Comparison of ENCODE assay signal across 7 cellular contexts in the genomic region with DNA sequence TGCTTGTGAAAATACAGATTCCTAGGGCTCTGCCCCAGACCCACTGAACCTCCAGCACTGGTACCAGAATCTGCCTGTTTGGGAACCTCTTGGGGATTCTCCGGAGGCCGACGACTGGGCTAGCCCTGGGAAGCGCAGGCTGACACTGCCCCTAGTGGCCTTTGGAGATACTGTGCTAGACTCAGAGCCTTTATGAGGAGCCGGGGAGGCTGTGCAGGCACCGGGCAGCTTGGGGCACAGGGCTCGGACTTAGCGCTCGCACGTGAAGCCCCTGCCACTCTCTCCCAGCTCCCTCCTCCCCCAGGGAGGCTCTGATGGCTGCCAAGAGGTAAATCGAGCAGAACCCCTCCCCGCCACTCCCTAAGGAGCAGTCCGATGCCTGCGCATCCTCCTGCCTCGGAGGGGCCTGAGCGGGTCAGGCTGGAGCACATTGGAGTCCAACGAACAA.
A peak's percentile ranks its signal among the peaks of the same experiment; 100 is the strongest.
DNase-seq lines count a peak whose midpoint lies in the region; ATAC-seq and TF ChIP-seq lines count a peak whose summit lies in the region.

No MANE protein-coding gene starts in this region.

- H3K4me3 ChIP-seq in HL-60 (replicated peaks; ENCODE audit: insufficient read depth, low read length): no peak overlapping the region
- no peak overlapping the region for H3K4me3 ChIP-seq in Panc1 (ENCODE audit: low read depth in 2 of 2, low read length in 2 of 2)

- no peaks in the 10 kb centered on the region for H3K36me3 Mint-ChIP-seq in chondrocyte (ENCODE audit: low read depth)
- H3K36me3 Mint-ChIP-seq in stimulated activated naive B cell treated with anti-CD40 and anti-IgM and Interleukin-4, amounts not matched to agents 10 μg/mL and 1 μg/mL and 100 μg/mL, for 72 hours: no peaks in the 10 kb centered on the region

- peaks cover 2% of the 10 kb centered on the region for H3K27me3 ChIP-seq in HL-60 (ENCODE audit: insufficient read depth, poor library complexity, severe bottlenecking)
- H3K27me3 ChIP-seq in Panc1 (ENCODE audit: control insufficient read depth, insufficient read depth, low read length): no peaks in the 10 kb centered on the region

- H3K27ac Mint-ChIP-seq in chondrocyte (ENCODE audit: unreplicated experiment): no peak overlapping the region
- no peak overlapping the region for H3K27ac Mint-ChIP-seq in stimulated activated naive B cell treated with anti-CD40 and anti-IgM and Interleukin-4, amounts not matched to agents 10 μg/mL and 1 μg/mL and 100 μg/mL, for 72 hours

- H3K4me1 Mint-ChIP-seq in chondrocyte (ENCODE audit: low read depth): peaks cover 24% of the 10 kb centered on the region
- no peaks in the 10 kb centered on the region for H3K4me1 Mint-ChIP-seq in stimulated activated naive B cell treated with anti-CD40 and anti-IgM and Interleukin-4, amounts not matched to agents 10 μg/mL and 1 μg/mL and 100 μg/mL, for 72 hours

- DNase-seq in EL (peak; percentile 40), HL-60 (ENCODE audit: low read depth in 1 of 2, low spot score in 1 of 2) (peak; percentile 6 to 47), Panc1 (ENCODE audit: low read depth, low spot score) (peak; percentile 12), chondrocyte (ENCODE audit: low spot score) (no peak), kidney glomerular epithelial cell (lab: John Stamatoyannopoulos, UW) (peak; percentile 23)
- DNase-seq in stimulated activated naive B cell treated with anti-CD40 and anti-IgM and Interleukin-4, amounts not matched to agents 10 μg/mL and 1 μg/mL and 100 μg/mL, for 72 hours: peak; percentile 11

- no peaks in the 10 kb centered on the region for H3K4me1 ChIP-seq in Panc1 (ENCODE audit: control insufficient read depth, insufficient read depth, low read length)

- POLR2A ChIA-PET in Panc1 (lab: Charles Lee): no interaction called here

- H3K27ac ChIP-seq in HL-60 (replicated peaks): no peak overlapping the region
- no peak overlapping the region for H3K27ac ChIP-seq in Panc1 (ENCODE audit: low read length)

- TF ChIP-seq CTCF in HL-60 (IDR thresholded peaks at IDR 0.05; ENCODE audit: insufficient read depth, low read length): peak; percentile 64
- peak; percentile 91 for TF ChIP-seq CTCF in Panc1 (IDR thresholded peaks at IDR 0.05)
- TF ChIP-seq CTCF in chondrocyte (IDR thresholded peaks at IDR 0.05): peak; percentile 87

- no peak overlapping the region for H3K4me3 Mint-ChIP-seq in chondrocyte (ENCODE audit: unreplicated experiment)
- H3K4me3 Mint-ChIP-seq in stimulated activated naive B cell treated with anti-CD40 and anti-IgM and Interleukin-4, amounts not matched to agents 10 μg/mL and 1 μg/mL and 100 μg/mL, for 72 hours: no peak overlapping the region

- intact Hi-C loops in Panc1 (cut with micrococcal nuclease; ENCODE audit: unreplicated experiment): loop anchor here (5.0 to 10.0 kb wide), 3 partner anchors 413 to 733 kb away; no protein-coding TSS in a partner anchor

- ATAC-seq in GM19455 (IDR thresholded peaks at IDR 0.05; ENCODE audit: unreplicated experiment) (peak; percentile 94), Panc1 (peak; percentile 98)
- peak; percentile 81 to 90 for ATAC-seq in stimulated activated naive B cell treated with anti-CD40 and anti-IgM and Interleukin-4, amounts not matched to agents 10 μg/mL and 1 μg/mL and 100 μg/mL, for 72 hours (replicated peaks)

- H3K36me3 ChIP-seq in Panc1 (ENCODE audit: control insufficient read depth, insufficient read depth, low read length): no peaks in the 10 kb centered on the region

- H3K9me3 ChIP-seq in Panc1 (ENCODE audit: control insufficient read depth, insufficient read depth, low read depth, low read length): no peaks in the 10 kb centered on the region

- no TSS peak for BruUV-seq in Panc1 (replicated peaks; lab: Mats Ljungman, UMichigan)

- no peaks in the 10 kb centered on the region for H3K27me3 Mint-ChIP-seq in chondrocyte (ENCODE audit: low read depth)
- peaks cover 0 to 19% of the 10 kb centered on the region in 2 donors for H3K27me3 Mint-ChIP-seq in stimulated activated naive B cell treated with anti-CD40 and anti-IgM and Interleukin-4, amounts not matched to agents 10 μg/mL and 1 μg/mL and 100 μg/mL, for 72 hours

- H3K9me3 Mint-ChIP-seq in chondrocyte (ENCODE audit: low read depth): no peaks in the 10 kb centered on the region
- H3K9me3 Mint-ChIP-seq in stimulated activated naive B cell treated with anti-CD40 and anti-IgM and Interleukin-4, amounts not matched to agents 10 μg/mL and 1 μg/mL and 100 μg/mL, for 72 hours: no peaks in the 10 kb centered on the region

- in situ Hi-C loops in Panc1 (cut with HindIII; ENCODE audit: low pct_unique_long_range_greater_than_20kb, low sequenced_read_pairs): no loop called here

- CTCF ChIA-PET in Panc1 (lab: Charles Lee): interaction anchor here (1.7 kb wide), 1 partner anchor 733 kb away, joined by 6 read pairs; no protein-coding TSS in a partner anchor
